ENCODE assay signal across 12 cellular contexts in the genomic region with DNA sequence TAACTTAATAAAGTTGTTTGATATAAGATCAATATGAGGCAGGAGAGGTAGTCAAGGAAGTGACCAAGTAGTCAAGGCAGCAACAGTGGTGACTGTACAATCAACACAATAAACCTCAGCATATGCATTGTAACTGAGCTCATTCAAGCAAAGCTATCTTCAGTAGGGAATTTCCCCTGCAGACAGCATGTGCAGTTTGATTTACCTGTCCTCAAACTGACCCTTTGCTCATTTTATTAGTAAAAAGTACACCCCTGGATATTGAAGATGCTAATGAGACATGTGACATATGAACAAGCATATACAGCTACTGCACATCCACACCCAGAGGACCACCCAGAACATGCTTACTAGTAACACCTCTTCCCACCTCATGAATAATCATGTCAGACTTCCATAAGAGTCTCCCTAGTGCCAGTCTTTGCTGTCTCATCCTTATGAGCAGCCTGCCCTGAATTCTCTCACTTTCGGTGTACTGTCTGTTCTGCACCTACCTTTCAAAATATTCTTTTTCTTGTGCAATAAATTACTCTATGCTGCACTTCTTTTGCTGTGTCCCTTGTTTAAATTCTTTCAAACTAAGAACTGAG. TPM values are rescaled to one million over a fixed set of nuclear protein-coding genes. Genes with fewer than 3 reads are reported as not detected.
A peak's percentile ranks its signal among the peaks of the same experiment; 100 is the strongest.
DNase-seq lines count a peak whose midpoint lies in the region; ATAC-seq lines count a peak whose summit lies in the region.
"Had no signal": no experiment of that assay in that cellular context is flagged by ENCODE, and none has a peak within 500 bp of the region (broad histone marks: within the 10 kb centered on the region; RNA-seq: fewer than 3 reads in every experiment).

No MANE protein-coding gene starts in this region.

- peak; percentile 73 for DNase-seq in DMS53 (lab: John Stamatoyannopoulos, UW)
- DNase-seq in dermis blood vessel endothelial cell = peak; percentile 44
- no peak for DNase-seq in Kasumi-1 (lab: John Stamatoyannopoulos, UW)
- no peak for DNase-seq in MV-4-11 (lab: John Stamatoyannopoulos, UW)
- no peak for DNase-seq in NCI-H510A (lab: John Stamatoyannopoulos, UW)
- no peak for DNase-seq in DMS79 (lab: John Stamatoyannopoulos, UW)
- DNase-seq: activated CD4-positive, alpha-beta T cell treated with anti-CD3 and anti-CD28 coated beads for 1 hour; caudate nucleus; immature natural killer cell; NCI-H524 had no signal

- peak; percentile 61 for ATAC-seq in GM18909 (IDR thresholded peaks at IDR 0.05; ENCODE audit: poor library complexity, unreplicated experiment)
- ATAC-seq in HG03354 (IDR thresholded peaks at IDR 0.05; ENCODE audit: poor library complexity, severe bottlenecking, unreplicated experiment) = peak; percentile 86

RNA-seq across cellular contexts. Expression of a gene that starts 15.3 kb away (rescaled TPM):
- total RNA-seq in dermis blood vessel endothelial cell = 0.14 and 0.17 TPM in 2 replicates

RNA-seq across cellular contexts. Expression of a gene that starts 15.4 kb away (rescaled TPM):
- 23.3 and 36.9 TPM in 2 replicates for total RNA-seq in dermis blood vessel endothelial cell

RNA-seq across cellular contexts. Expression of a gene that starts 26.0 kb away (rescaled TPM):
- total RNA-seq in dermis blood vessel endothelial cell = 160 and 207 TPM in 2 replicates

RNA-seq across cellular contexts. Expression of a gene that starts 35.6 kb away (rescaled TPM):
- total RNA-seq in dermis blood vessel endothelial cell = 21.6 and 27.0 TPM in 2 replicates

RNA-seq across cellular contexts. Expression of a gene that starts 48.8 kb away (rescaled TPM):
- 6.5 and 24.0 TPM in 2 replicates for total RNA-seq in dermis blood vessel endothelial cell

Comparison
In these comparisons a context has a peak if more than half of its experiments do, and no peak if none do; other contexts are left out.
1. DNase-seq: peak in DMS53 (single experiment) and dermis blood vessel endothelial cell (single experiment); none in Kasumi-1 (0 of 2), MV-4-11 (single experiment), NCI-H510A (single experiment) and DMS79 (single experiment).